In genomic region chr3:171461087-171461917, GRCh38 we compare ENCODE assay signal across 8 cellular contexts. TPM values are rescaled to one million over a fixed set of nuclear protein-coding genes. Genes with fewer than 3 reads are reported as not detected.
DNase-seq lines count a peak whose midpoint lies in the region; ATAC-seq and TF ChIP-seq lines count a peak whose summit lies in the region.

No MANE protein-coding gene starts in this region.

- ATAC-seq in HG03521 (IDR thresholded peaks at IDR 0.05; ENCODE audit: unreplicated experiment), result peak; percentile 9

- H3K36me3 ChIP-seq in SJSA1, result no peaks in the 10 kb centered on the region

- H3K9me3 ChIP-seq in SJSA1 (replicated peaks), result no peaks in the 10 kb centered on the region

- TF ChIP-seq CTCF in GM20000 (IDR thresholded peaks at IDR 0.05; ENCODE audit: extremely low read depth, missing control alignments), result no peak

- peak overlapping the region; percentile 46 for H3K4me3 ChIP-seq in SJSA1

- DNase-seq in DMS 273 treated with DMSO at 0.1 percent for 48 hours (lab: John Stamatoyannopoulos, UW) (peak; percentile 54), GM20000 (ENCODE audit: low spot score) (peak; percentile 53), SJSA1 (ENCODE audit: low read depth in 1 of 2, low spot score in 2 of 2) (no peak), left kidney (ENCODE audit: low read depth, low spot score) (peak; percentile 70), NCI-H345 (lab: John Stamatoyannopoulos, UW) (no peak)
- peak; percentile 40 for DNase-seq in central memory CD4-positive, alpha-beta T cell
- DNase-seq in stimulated activated naive CD4-positive, alpha-beta T cell (lab: John Stamatoyannopoulos, UW), result peak; percentile 11 to 71 (median 46)

- peaks cover 15% of the 10 kb centered on the region for H3K27me3 ChIP-seq in SJSA1 (replicated peaks)

- no peak overlapping the region for H3K27ac ChIP-seq in SJSA1

- peaks cover 7% of the 10 kb centered on the region for H3K4me1 ChIP-seq in SJSA1 (replicated peaks)

RNA-seq across cellular contexts. Expression of gene TNIK, which starts 1.1 kb away (rescaled TPM):
- total RNA-seq in SJSA1 (2014; rRNA removed; shearing (Covaris generic)), result 0.16 and 0.47 TPM in 2 replicates

Comparison
In these comparisons a context has a peak if more than half of its experiments do, and no peak if none do; other contexts are left out.
1. DNase-seq: peak in DMS 273 treated with DMSO at 0.1 percent for 48 hours (single experiment), GM20000 (single experiment), central memory CD4-positive, alpha-beta T cell (single experiment), left kidney (single experiment) and stimulated activated naive CD4-positive, alpha-beta T cell (6 of 6); none in SJSA1 (0 of 2) and NCI-H345 (single experiment).